Comparison of ENCODE assay signal across 23 cellular contexts in the genomic region with DNA sequence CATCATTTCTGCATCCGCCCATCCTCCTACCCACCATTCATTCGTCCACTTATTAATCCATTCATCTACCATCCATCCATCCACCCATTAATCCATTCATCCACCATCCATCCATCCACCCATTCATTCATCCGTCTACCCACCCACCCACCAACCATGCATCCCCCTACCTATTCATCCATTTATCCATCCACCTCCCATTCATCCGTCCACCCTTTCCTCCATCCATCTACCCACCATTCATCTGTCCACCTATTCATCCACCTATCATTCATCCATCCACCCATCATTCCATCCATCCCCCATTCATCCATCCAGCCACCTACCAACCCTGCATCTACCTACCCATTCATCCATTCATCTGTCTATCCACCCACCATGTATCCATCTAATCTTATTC. TPM values are rescaled to one million over a fixed set of nuclear protein-coding genes. Genes with fewer than 3 reads are reported as not detected.
DNase-seq lines count a peak whose midpoint lies in the region; ATAC-seq, FAIRE-seq and TF ChIP-seq lines count a peak whose summit lies in the region.
"Had no signal": no experiment of that assay in that cellular context is flagged by ENCODE, and none has a peak within 500 bp of the region (broad histone marks: within the 10 kb centered on the region; RNA-seq: fewer than 3 reads in every experiment).

No MANE protein-coding gene starts in this region.

- H3K27ac Mint-ChIP-seq in activated T-cell treated with anti-CD3 and anti-CD28 coated beads, Interleukin-2, amount 50 U/mL, for 72 hours, result peak overlapping the region; percentile 20
- H3K27ac Mint-ChIP-seq: CD8-positive, alpha-beta T cell; HFFc6 had no signal

- intact Hi-C loops in dorsolateral prefrontal cortex (cut with DNase I), result no loop called here

- H3K4me3 ChIP-seq in dorsolateral prefrontal cortex, result no peak overlapping the region
- H3K4me3 ChIP-seq: BLaER1 treated with 17β-estradiol and CSF1 and Interleukin-3, amounts not matched to agents 10 nM and 100 nM had no signal

- H3K9me3 Mint-ChIP-seq in activated T-cell treated with anti-CD3 and anti-CD28 coated beads, Interleukin-2, amount 50 U/mL, for 72 hours, result no peaks in the 10 kb centered on the region
- no peaks in the 10 kb centered on the region for H3K9me3 Mint-ChIP-seq in activated T-cell treated with anti-CD3 and anti-CD28 coated beads, Interleukin-2, amount 50 U/mL, for 4 hours
- H3K9me3 Mint-ChIP-seq: CD8-positive, alpha-beta T cell; HFFc6 had no signal

- TF ChIP-seq CTCF in dorsolateral prefrontal cortex (IDR thresholded peaks at IDR 0.05 in 54 of 56, conservative IDR thresholded peaks at IDR 0.05 in 2 of 56; ENCODE audit: low read depth in 1 of 56, partially characterized antibody in 56 of 56), result no peak

- no peak overlapping the region for H3K4me3 Mint-ChIP-seq in activated T-cell treated with anti-CD3 and anti-CD28 coated beads, Interleukin-2, amount 50 U/mL, for 72 hours
- H3K4me3 Mint-ChIP-seq in activated T-cell treated with anti-CD3 and anti-CD28 coated beads, Interleukin-2, amount 50 U/mL, for 4 hours, result no peak overlapping the region
- H3K4me3 Mint-ChIP-seq: CD8-positive, alpha-beta T cell; HFFc6 had no signal

- DNase-seq in activated T-cell treated with anti-CD3 and anti-CD28 coated beads, Interleukin-2, amount 50 U/mL, for 72 hours, result no peak
- DNase-seq in activated T-cell treated with anti-CD3 and anti-CD28 coated beads, Interleukin-2, amount 50 U/mL, for 4 hours, result no peak
- DNase-seq in HTR-8/SVneo (ENCODE audit: insufficient read length, low spot score), result no peak
- DNase-seq in dorsolateral prefrontal cortex, result no peak
- DNase-seq: 8988T; CD8-positive, alpha-beta T cell; DND-41; HFFc6; KG1; NCI-H1092 treated with DMSO at 0.1 percent for 48 hours; NCI-H2029 treated with DMSO at 0.1 percent for 48 hours; NCI-H226; NCI-H510A treated with DMSO at 0.1 percent for 48 hours; NCI-H748 treated with DMSO at 0.1 percent for 48 hours had no signal

- H3K27ac ChIP-seq in dorsolateral prefrontal cortex (peak overlapping the region in 48 of 59 donors; percentile 46 to 99 (median 94)), temporal lobe (ENCODE audit: low read depth, low read length) (peak overlapping the region; percentile 99)
- H3K27ac ChIP-seq: BLaER1 treated with 17β-estradiol and CSF1 and Interleukin-3, amounts not matched to agents 10 nM and 100 nM had no signal

- H3K36me3 Mint-ChIP-seq in activated T-cell treated with anti-CD3 and anti-CD28 coated beads, Interleukin-2, amount 50 U/mL, for 72 hours (ENCODE audit: insufficient read depth in 2 of 2), result peaks cover 14 to 25% of the 10 kb centered on the region in 2 donors
- peaks cover 40% of the 10 kb centered on the region for H3K36me3 Mint-ChIP-seq in activated T-cell treated with anti-CD3 and anti-CD28 coated beads, Interleukin-2, amount 50 U/mL, for 4 hours (ENCODE audit: insufficient read depth)

- no peaks in the 10 kb centered on the region for H3K27me3 ChIP-seq in dorsolateral prefrontal cortex
- H3K27me3 ChIP-seq: BLaER1 treated with 17β-estradiol and CSF1 and Interleukin-3, amounts not matched to agents 10 nM and 100 nM had no signal

- ATAC-seq in activated T-cell treated with anti-CD3 and anti-CD28 coated beads, Interleukin-2, amount 50 U/mL, for 72 hours (replicated peaks in 1 of 2), result no peak
- no peak for ATAC-seq in activated T-cell treated with anti-CD3 and anti-CD28 coated beads, Interleukin-2, amount 50 U/mL, for 4 hours
- ATAC-seq in GM19324 (IDR thresholded peaks at IDR 0.05; ENCODE audit: low FRiP score, unreplicated experiment), result no peak
- no peak for ATAC-seq in GM18870 (IDR thresholded peaks at IDR 0.05; ENCODE audit: unreplicated experiment)
- ATAC-seq: CD8-positive, alpha-beta T cell; Panc1; SK-N-SH treated with all-trans-retinoic acid at 6 μM for 48 hours had no signal

- H3K4me1 Mint-ChIP-seq in activated T-cell treated with anti-CD3 and anti-CD28 coated beads, Interleukin-2, amount 50 U/mL, for 72 hours (ENCODE audit: low read depth), result no peaks in the 10 kb centered on the region
- H3K4me1 Mint-ChIP-seq in activated T-cell treated with anti-CD3 and anti-CD28 coated beads, Interleukin-2, amount 50 U/mL, for 4 hours (ENCODE audit: low read depth), result no peaks in the 10 kb centered on the region

- no peaks in the 10 kb centered on the region for H3K27me3 Mint-ChIP-seq in activated T-cell treated with anti-CD3 and anti-CD28 coated beads, Interleukin-2, amount 50 U/mL, for 72 hours (ENCODE audit: low read depth)
- H3K27me3 Mint-ChIP-seq in activated T-cell treated with anti-CD3 and anti-CD28 coated beads, Interleukin-2, amount 50 U/mL, for 4 hours (ENCODE audit: low read depth), result no peaks in the 10 kb centered on the region

- peak; percentile 68 for FAIRE-seq in HTR-8/SVneo (lab: Jason Lieb, UNC)
- FAIRE-seq: GM18507, GM19239, H54 had no signal

RNA-seq across cellular contexts. Expression of gene TTC7A, which starts 58.1 kb away (rescaled TPM):
- 10 to 100 TPM; 68.2 to 93.1 TPM for total RNA-seq in activated T-cell treated with anti-CD3 and anti-CD28 coated beads, Interleukin-2, amount 50 U/mL, for 72 hours
- total RNA-seq in activated T-cell treated with anti-CD3 and anti-CD28 coated beads, Interleukin-2, amount 50 U/mL, for 4 hours, result 10 to 100 TPM; 24.2 to 31.1 (median 27.5) TPM
- total RNA-seq in dorsolateral prefrontal cortex (10 to 100 TPM; 15.2 to 63.1 (median 25.3) TPM), temporal lobe (5.2 TPM)
